Comparison of ENCODE assay signal across 7 cellular contexts in the genomic region with DNA sequence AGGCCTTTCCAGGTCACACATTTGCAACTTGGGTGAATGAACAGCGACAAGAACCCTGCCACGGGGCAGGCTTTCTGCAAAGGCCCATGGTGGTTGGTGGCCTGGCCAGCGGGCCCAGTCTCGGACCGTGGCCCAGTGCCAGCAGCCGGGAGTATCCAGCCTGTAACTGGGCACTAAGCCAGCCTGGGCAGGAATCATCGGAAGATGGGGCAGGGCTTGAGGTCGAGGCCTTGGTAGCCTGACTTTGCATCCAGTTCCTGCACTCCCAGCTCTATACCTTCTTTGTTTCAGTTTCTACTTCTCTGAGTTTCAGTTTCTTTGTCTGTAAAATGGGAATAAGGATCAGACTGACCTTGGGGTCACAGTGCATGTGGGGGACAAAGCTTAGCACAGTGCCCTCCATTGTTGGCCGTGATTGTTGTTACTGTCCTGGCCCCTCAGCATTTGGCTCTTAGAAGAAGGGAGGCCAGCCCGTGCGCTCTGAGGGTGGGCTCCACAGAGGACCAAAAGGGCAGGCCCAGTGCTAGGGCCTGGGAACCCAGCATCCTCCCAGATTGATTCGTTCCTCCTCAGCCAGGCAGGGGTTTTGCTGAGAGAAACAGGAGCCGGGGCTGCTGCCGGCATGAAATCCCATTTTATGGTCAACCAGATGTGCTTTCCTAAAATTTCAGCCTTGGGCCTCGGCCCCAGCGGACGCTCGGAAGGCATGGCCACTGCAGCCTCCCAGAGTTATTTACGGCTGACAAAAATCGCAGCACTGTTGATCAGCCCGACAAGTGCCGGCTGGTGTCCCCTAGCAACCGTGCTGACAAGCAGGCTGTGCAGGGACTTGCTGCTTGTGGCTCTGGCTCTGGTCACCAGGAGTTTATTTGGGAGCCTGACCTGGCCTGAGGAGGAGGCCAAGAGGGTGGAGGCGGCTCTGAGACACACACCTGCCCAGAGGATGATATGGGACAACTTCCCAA. TPM values are rescaled to one million over a fixed set of nuclear protein-coding genes. Genes with fewer than 3 reads are reported as not detected.
DNase-seq lines count a peak whose midpoint lies in the region; ATAC-seq and TF ChIP-seq lines count a peak whose summit lies in the region.

No MANE protein-coding gene starts in this region.

- no peak overlapping the region for H3K4me3 ChIP-seq in cardiac fibroblast (replicated peaks in 1 of 2; ENCODE audit: low read depth in 2 of 2, low read length in 2 of 2)
- H3K4me3 ChIP-seq in liver (ENCODE audit: low read depth in 1 of 3, low read length in 3 of 3) = no peak overlapping the region

- WGBS in liver = 59% methylated on average over 24 of the region's 24 CpGs

- H3K27ac ChIP-seq in liver (ENCODE audit: low read depth in 1 of 2, low read length in 2 of 2) = peak overlapping the region; percentile 52 to 60

- H3K27me3 ChIP-seq in liver (ENCODE audit: control insufficient read depth in 4 of 4, insufficient read depth in 4 of 4, low read length in 3 of 4) = no peaks in the 10 kb centered on the region

- no peak for TF ChIP-seq RAD21 in Ishikawa (IDR thresholded peaks at IDR 0.05; ENCODE audit: low read depth)
- peak; percentile 54 to 65 for TF ChIP-seq RAD21 in liver (IDR thresholded peaks at IDR 0.05)

- no peak for TF ChIP-seq CTCF in cardiac fibroblast (IDR thresholded peaks at IDR 0.05; ENCODE audit: low read depth, low read length)
- no peak for TF ChIP-seq CTCF in liver (IDR thresholded peaks at IDR 0.05; ENCODE audit: low read depth, low read length, missing input control)

- DNase-seq in cardiac fibroblast (ENCODE audit: low read depth in 2 of 2) (peak; percentile 77 to 88), superior temporal gyrus (ENCODE audit: extremely low spot score) (peak; percentile 77), NCI-H2081 treated with DMSO at 0.1 percent for 48 hours (lab: John Stamatoyannopoulos, UW) (no peak)
- DNase-seq in activated CD4-positive, alpha-beta T cell treated with anti-CD3 and anti-CD28 coated beads, Interleukin-2, amount 50 U/mL, for 1 hour = no peak

- peaks cover 7 to 40% (median 32%) of the 10 kb centered on the region in 4 donors for H3K36me3 ChIP-seq in liver (ENCODE audit: control insufficient read depth in 4 of 4, insufficient read depth in 3 of 4, low read depth in 1 of 4, low read length in 3 of 4)

- no peak for ATAC-seq in activated CD4-positive, CD25-positive, alpha-beta regulatory T cell treated with anti-CD3 and anti-CD28 coated beads, Interleukin-2, amount 50 U/mL, for 24 hours

- H3K9ac ChIP-seq in liver (ENCODE audit: low read depth in 1 of 2, low read length in 2 of 2) = no peak overlapping the region

- no peak for TF ChIP-seq EP300 in Ishikawa (IDR thresholded peaks at IDR 0.05; ENCODE audit: borderline replicate concordance)

- H3K4me1 ChIP-seq in liver (ENCODE audit: control insufficient read depth in 4 of 4, insufficient read depth in 4 of 4, low read length in 3 of 4) = peaks cover 13 to 38% (median 31%) of the 10 kb centered on the region in 4 donors

- no peaks in the 10 kb centered on the region for H3K9me3 ChIP-seq in liver (ENCODE audit: control insufficient read depth in 4 of 4, low read length in 3 of 4)

TF ChIP-seq in Ishikawa, 13 proteins besides CTCF, POLR2A, EP300 and RAD21:
- TF ChIP-seq YY1 (IDR thresholded peaks at IDR 0.05; ENCODE audit: low read depth) (no peak), NFIC (IDR thresholded peaks at IDR 0.05) (peak; percentile 85), CEBPB (IDR thresholded peaks at IDR 0.05) (no peak), EGR1 (IDR thresholded peaks at IDR 0.05) (no peak), FOXM1 (IDR thresholded peaks at IDR 0.05; ENCODE audit: borderline replicate concordance, low read depth) (no peak), TEAD4 (IDR thresholded peaks at IDR 0.05) (no peak)
- TF ChIP-seq, protein P1, sequence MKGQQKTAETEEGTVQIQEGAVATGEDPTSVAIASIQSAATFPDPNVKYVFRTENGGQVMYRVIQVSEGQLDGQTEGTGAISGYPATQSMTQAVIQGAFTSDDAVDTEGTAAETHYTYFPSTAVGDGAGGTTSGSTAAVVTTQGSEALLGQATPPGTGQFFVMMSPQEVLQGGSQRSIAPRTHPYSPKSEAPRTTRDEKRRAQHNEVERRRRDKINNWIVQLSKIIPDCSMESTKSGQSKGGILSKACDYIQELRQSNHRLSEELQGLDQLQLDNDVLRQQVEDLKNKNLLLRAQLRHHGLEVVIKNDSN (IDR thresholded peaks at IDR 0.05) = no peak
- TF ChIP-seq, protein P2, sequence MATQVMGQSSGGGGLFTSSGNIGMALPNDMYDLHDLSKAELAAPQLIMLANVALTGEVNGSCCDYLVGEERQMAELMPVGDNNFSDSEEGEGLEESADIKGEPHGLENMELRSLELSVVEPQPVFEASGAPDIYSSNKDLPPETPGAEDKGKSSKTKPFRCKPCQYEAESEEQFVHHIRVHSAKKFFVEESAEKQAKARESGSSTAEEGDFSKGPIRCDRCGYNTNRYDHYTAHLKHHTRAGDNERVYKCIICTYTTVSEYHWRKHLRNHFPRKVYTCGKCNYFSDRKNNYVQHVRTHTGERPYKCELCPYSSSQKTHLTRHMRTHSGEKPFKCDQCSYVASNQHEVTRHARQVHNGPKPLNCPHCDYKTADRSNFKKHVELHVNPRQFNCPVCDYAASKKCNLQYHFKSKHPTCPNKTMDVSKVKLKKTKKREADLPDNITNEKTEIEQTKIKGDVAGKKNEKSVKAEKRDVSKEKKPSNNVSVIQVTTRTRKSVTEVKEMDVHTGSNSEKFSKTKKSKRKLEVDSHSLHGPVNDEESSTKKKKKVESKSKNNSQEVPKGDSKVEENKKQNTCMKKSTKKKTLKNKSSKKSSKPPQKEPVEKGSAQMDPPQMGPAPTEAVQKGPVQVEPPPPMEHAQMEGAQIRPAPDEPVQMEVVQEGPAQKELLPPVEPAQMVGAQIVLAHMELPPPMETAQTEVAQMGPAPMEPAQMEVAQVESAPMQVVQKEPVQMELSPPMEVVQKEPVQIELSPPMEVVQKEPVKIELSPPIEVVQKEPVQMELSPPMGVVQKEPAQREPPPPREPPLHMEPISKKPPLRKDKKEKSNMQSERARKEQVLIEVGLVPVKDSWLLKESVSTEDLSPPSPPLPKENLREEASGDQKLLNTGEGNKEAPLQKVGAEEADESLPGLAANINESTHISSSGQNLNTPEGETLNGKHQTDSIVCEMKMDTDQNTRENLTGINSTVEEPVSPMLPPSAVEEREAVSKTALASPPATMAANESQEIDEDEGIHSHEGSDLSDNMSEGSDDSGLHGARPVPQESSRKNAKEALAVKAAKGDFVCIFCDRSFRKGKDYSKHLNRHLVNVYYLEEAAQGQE (IDR thresholded peaks at IDR 0.05; ENCODE audit: low read depth) = no peak

TF ChIP-seq in liver, 16 proteins besides CTCF, POLR2A, EP300 and RAD21 (continues in another document):
- TF ChIP-seq, protein P3, sequence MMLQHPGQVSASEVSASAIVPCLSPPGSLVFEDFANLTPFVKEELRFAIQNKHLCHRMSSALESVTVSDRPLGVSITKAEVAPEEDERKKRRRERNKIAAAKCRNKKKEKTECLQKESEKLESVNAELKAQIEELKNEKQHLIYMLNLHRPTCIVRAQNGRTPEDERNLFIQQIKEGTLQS (IDR thresholded peaks at IDR 0.05) = no peak
- TF ChIP-seq GABPA (IDR thresholded peaks at IDR 0.05 in 1 of 2, conservative IDR thresholded peaks at IDR 0.05 in 1 of 2) = no peak
- peak; percentile 83 to 84 for TF ChIP-seq RXRA (IDR thresholded peaks at IDR 0.05)
- TF ChIP-seq, protein P2 (IDR thresholded peaks at IDR 0.05) = no peak
- TF ChIP-seq HNF4A (conservative IDR thresholded peaks at IDR 0.05) = peak; percentile 64 to 69
- TF ChIP-seq TAF1 (conservative IDR thresholded peaks at IDR 0.05) = no peak
- TF ChIP-seq, protein P4, sequence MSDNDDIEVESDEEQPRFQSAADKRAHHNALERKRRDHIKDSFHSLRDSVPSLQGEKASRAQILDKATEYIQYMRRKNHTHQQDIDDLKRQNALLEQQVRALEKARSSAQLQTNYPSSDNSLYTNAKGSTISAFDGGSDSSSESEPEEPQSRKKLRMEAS (IDR thresholded peaks at IDR 0.05) = no peak
- TF ChIP-seq FOXA1 (IDR thresholded peaks at IDR 0.05) = no peak
- TF ChIP-seq NR2F2 (IDR thresholded peaks at IDR 0.05) = peak; percentile 94

RNA-seq across cellular contexts. Expression of a gene that starts 43.6 kb away (rescaled TPM):
- 10 to 100 TPM in 1 of 2 donors, 1 to 10 TPM in 1; 5.7 to 11.4 TPM for total RNA-seq in liver
- polyA plus RNA-seq in liver = 1 to 10 TPM; 3.9 to 5.3 TPM

Comparison
In these comparisons a context has a peak if more than half of its experiments do, and no peak if none do; other contexts are left out.
1. DNase-seq: peak in cardiac fibroblast (2 of 2) and superior temporal gyrus (single experiment); none in NCI-H2081 treated with DMSO at 0.1 percent for 48 hours (single experiment) and activated CD4-positive, alpha-beta T cell treated with anti-CD3 and anti-CD28 coated beads, Interleukin-2, amount 50 U/mL, for 1 hour (single experiment).